ENCODE assay signal across 11 cellular contexts in genomic region chr6:36265744-36266143, GRCh38. TPM values are rescaled to one million over a fixed set of nuclear protein-coding genes. Genes with fewer than 3 reads are reported as not detected.
"Had no signal": no experiment of that assay in that cellular context is flagged by ENCODE, and none has a peak within 500 bp of the region (broad histone marks: within the 10 kb centered on the region; RNA-seq: fewer than 3 reads in every experiment).

No MANE protein-coding gene starts in this region.

- DNase-seq: H9, HCEC 1CT, HFFc6, IMR-90, Karpas-422, KBM-7 had no signal

- H2AFZ ChIP-seq: GM23338 had no signal

- FAIRE-seq: H1, H54 had no signal

- H3K4me3 ChIP-seq: GM23338 had no signal

- H3K27ac ChIP-seq: HL-60, KMS-11 had no signal

- H3K4me2 ChIP-seq: GM23338, KMS-11 had no signal

- ATAC-seq: GM23338 had no signal

- H3K9ac ChIP-seq: KMS-11 had no signal

RNA-seq across cellular contexts. Expression of gene PNPLA1, which starts 4.1 kb away (rescaled TPM):
- total RNA-seq: GM23338, H1, HFFc6, IMR-90 had no signal
- polyA plus RNA-seq: GM23338, H1, IMR-90 had no signal
